In the genomic region with DNA sequence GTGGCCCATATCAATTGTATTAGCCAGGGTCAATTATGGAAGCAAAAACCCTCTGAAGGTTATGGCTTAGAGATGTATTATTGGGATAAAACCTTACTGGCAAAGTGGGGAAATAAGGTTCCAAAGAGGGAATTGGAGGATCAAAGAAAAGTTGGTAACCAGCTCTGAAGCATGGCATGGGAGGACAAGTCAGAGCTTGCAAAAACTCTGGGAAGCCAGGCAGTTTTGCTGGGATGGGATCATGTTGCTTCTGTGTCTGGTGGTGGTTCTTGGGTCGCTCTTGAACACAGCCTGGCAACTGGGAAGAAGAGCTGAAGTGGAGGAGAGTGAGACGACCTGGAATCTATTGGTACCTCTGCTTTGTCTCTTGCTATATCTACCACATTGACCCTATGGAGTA, we compare ENCODE assay signal across 24 cellular contexts.
"Had no signal": no experiment of that assay in that cellular context is flagged by ENCODE, and none has a peak within 500 bp of the region (broad histone marks: within the 10 kb centered on the region; RNA-seq: fewer than 3 reads in every experiment).

No MANE protein-coding gene starts in this region.

- DNase-seq: Karpas-422, KG1, MV-4-11, NCI-H1048, NCI-H1105, NCI-H1417, NCI-H1436 treated with DMSO at 0.1 percent for 48 hours, NCI-H1694, NCI-H187 treated with DMSO at 0.1 percent for 48 hours, NCI-H2029 treated with DMSO at 0.1 percent for 48 hours, NCI-H2171, NCI-H226, NCI-H446, NCI-H510A, NCI-H524 treated with DMSO at 0.1 percent for 48 hours, NCI-H69, NCI-H774, RPMI8226, SHP77, SK-N-SH, SW 1271 had no signal

- FAIRE-seq: HTR-8/SVneo, RCC 7860 had no signal

- H3K27ac ChIP-seq: HL-60 had no signal
